Comparison of ENCODE assay signal across 7 cellular contexts in the genomic region with DNA sequence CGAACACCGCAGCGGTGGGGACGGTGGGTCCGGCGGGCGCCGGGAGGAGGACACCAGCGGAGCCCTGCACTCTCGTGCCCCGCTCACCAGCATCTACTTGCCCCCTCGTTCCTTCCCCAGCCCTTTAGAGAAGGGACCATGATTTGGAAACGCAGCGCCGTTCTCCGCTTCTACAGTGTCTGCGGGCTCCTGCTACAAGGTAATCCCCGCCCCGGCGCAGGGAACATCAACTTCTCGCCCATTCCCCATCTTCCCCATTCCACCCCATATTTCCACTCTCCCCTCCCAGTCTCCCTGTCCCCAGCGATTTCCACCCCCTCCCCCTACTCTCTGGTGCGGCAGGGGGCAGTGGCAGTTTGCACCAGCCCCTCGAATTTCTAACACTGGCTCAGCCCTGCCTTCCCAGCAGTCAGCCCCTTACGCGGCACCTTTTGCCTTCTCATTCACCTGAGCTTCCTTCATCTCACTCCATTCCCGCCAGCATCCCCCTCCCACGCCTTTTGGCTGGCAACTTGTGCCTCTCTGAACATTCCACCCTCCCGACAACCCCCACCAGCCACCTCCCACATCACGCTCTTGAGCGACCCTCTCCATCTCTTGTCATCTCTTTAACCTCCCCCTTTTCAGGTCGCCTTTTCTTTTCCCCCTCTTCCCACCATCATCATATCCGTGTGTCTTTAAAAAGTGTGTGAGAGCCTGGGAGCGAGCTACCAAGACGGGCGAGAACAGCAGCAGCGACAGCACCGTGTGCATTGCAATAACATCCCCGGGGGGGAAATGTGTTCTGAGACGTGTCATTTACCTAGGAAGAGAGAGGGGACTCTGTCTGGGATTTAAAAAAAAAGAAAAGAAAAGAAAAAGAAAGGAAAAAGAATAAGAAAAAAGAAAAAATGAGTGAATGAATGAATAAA.
A peak's percentile ranks its signal among the peaks of the same experiment; 100 is the strongest.
DNase-seq lines count a peak whose midpoint lies in the region; ATAC-seq and TF ChIP-seq lines count a peak whose summit lies in the region.

No MANE protein-coding gene starts in this region.

- peak; percentile 18 for DNase-seq in HEK293T (ENCODE audit: extremely low spot score)
- peak in 41 of 42 donors; percentile 28 to 77 (median 54) for DNase-seq in head of caudate nucleus
- DNase-seq in skeletal muscle cell (ENCODE audit: low read depth) = no peak
- no peak for DNase-seq in effector CD4-positive, alpha-beta T cell
- DNase-seq in kidney tubule cell (ENCODE audit: low spot score) = no peak

- POLR2A ChIA-PET in HEK293T (lab: Yijun Ruan, JAX) = no interaction called here

- H3K4me3 ChIP-seq in skeletal muscle cell (ENCODE audit: low read depth, low read length) = peak overlapping the region; percentile 60

- peak; percentile 5 for ATAC-seq in SK-N-SH treated with all-trans-retinoic acid at 6 μM for 48 hours
- no peak for ATAC-seq in HG03108 (IDR thresholded peaks at IDR 0.05; ENCODE audit: unreplicated experiment)

- intact Hi-C loops in head of caudate nucleus (cut with DNase I) = loop anchor here (5.0 to 10.0 kb wide), 2 partner anchors 125 to 618 kb away; no protein-coding TSS in a partner anchor

- CTCF ChIA-PET in HEK293T (lab: Yijun Ruan, JAX) = no interaction called here

TF ChIP-seq in HEK293T, 16 proteins besides CTCF, POLR2A, EP300 and RAD21:
- TF ChIP-seq, protein P1, sequence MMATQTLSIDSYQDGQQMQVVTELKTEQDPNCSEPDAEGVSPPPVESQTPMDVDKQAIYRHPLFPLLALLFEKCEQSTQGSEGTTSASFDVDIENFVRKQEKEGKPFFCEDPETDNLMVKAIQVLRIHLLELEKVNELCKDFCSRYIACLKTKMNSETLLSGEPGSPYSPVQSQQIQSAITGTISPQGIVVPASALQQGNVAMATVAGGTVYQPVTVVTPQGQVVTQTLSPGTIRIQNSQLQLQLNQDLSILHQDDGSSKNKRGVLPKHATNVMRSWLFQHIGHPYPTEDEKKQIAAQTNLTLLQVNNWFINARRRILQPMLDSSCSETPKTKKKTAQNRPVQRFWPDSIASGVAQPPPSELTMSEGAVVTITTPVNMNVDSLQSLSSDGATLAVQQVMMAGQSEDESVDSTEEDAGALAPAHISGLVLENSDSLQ (IDR thresholded peaks at IDR 0.05) = no peak

TF ChIP-seq in SK-N-SH treated with all-trans-retinoic acid at 6 μM for 48 hours, 23 proteins besides CTCF, POLR2A, EP300 and RAD21:
- TF ChIP-seq ZFP30 (CRISPR knock-in tag; IDR thresholded peaks at IDR 0.05) (no peak), ISL1 (CRISPR knock-in tag; IDR thresholded peaks at IDR 0.05) (no peak), GLIS3 (CRISPR knock-in tag; IDR thresholded peaks at IDR 0.05) (no peak), CSDC2 (CRISPR knock-in tag; IDR thresholded peaks at IDR 0.05) (no peak), RARB (CRISPR knock-in tag; IDR thresholded peaks at IDR 0.05) (no peak), SNAI2 (CRISPR knock-in tag; IDR thresholded peaks at IDR 0.05) (no peak), BACH2 (CRISPR knock-in tag; IDR thresholded peaks at IDR 0.05; ENCODE audit: borderline replicate concordance) (no peak), ZC3H10 (CRISPR knock-in tag; IDR thresholded peaks at IDR 0.05) (no peak), OSR1 (CRISPR knock-in tag; IDR thresholded peaks at IDR 0.05) (no peak), TCF4 (CRISPR knock-in tag; IDR thresholded peaks at IDR 0.05; ENCODE audit: borderline replicate concordance) (no peak), ZNF8 (CRISPR knock-in tag; IDR thresholded peaks at IDR 0.05) (no peak)
- TF ChIP-seq, protein P2, sequence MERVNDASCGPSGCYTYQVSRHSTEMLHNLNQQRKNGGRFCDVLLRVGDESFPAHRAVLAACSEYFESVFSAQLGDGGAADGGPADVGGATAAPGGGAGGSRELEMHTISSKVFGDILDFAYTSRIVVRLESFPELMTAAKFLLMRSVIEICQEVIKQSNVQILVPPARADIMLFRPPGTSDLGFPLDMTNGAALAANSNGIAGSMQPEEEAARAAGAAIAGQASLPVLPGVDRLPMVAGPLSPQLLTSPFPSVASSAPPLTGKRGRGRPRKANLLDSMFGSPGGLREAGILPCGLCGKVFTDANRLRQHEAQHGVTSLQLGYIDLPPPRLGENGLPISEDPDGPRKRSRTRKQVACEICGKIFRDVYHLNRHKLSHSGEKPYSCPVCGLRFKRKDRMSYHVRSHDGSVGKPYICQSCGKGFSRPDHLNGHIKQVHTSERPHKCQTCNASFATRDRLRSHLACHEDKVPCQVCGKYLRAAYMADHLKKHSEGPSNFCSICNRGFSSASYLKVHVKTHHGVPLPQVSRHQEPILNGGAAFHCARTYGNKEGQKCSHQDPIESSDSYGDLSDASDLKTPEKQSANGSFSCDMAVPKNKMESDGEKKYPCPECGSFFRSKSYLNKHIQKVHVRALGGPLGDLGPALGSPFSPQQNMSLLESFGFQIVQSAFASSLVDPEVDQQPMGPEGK (CRISPR knock-in tag; IDR thresholded peaks at IDR 0.05; ENCODE audit: borderline replicate concordance) = no peak
- TF ChIP-seq, protein P3, sequence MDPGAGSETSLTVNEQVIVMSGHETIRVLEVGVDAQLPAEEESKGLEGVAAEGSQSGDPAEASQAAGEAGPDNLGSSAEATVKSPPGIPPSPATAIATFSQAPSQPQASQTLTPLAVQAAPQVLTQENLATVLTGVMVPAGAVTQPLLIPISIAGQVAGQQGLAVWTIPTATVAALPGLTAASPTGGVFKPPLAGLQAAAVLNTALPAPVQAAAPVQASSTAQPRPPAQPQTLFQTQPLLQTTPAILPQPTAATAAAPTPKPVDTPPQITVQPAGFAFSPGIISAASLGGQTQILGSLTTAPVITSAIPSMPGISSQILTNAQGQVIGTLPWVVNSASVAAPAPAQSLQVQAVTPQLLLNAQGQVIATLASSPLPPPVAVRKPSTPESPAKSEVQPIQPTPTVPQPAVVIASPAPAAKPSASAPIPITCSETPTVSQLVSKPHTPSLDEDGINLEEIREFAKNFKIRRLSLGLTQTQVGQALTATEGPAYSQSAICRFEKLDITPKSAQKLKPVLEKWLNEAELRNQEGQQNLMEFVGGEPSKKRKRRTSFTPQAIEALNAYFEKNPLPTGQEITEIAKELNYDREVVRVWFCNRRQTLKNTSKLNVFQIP (CRISPR knock-in tag; IDR thresholded peaks at IDR 0.05; ENCODE audit: borderline replicate concordance, low read depth) = no peak
- TF ChIP-seq, protein P4, sequence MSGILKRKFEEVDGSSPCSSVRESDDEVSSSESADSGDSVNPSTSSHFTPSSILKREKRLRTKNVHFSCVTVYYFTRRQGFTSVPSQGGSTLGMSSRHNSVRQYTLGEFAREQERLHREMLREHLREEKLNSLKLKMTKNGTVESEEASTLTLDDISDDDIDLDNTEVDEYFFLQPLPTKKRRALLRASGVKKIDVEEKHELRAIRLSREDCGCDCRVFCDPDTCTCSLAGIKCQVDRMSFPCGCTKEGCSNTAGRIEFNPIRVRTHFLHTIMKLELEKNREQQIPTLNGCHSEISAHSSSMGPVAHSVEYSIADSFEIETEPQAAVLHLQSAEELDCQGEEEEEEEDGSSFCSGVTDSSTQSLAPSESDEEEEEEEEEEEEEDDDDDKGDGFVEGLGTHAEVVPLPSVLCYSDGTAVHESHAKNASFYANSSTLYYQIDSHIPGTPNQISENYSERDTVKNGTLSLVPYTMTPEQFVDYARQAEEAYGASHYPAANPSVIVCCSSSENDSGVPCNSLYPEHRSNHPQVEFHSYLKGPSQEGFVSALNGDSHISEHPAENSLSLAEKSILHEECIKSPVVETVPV (CRISPR knock-in tag; IDR thresholded peaks at IDR 0.05) = no peak

Comparison
In these comparisons a context has a peak if more than half of its experiments do, and no peak if none do; other contexts are left out.
1. DNase-seq: peak in HEK293T (single experiment) and head of caudate nucleus (41 of 42); none in skeletal muscle cell (single experiment), effector CD4-positive, alpha-beta T cell (single experiment) and kidney tubule cell (single experiment).